In genomic region chr4:124753941-124754581, GRCh38 we compare ENCODE assay signal across 25 cellular contexts. TPM values are rescaled to one million over a fixed set of nuclear protein-coding genes. Genes with fewer than 3 reads are reported as not detected.
DNase-seq lines count a peak whose midpoint lies in the region; ATAC-seq, FAIRE-seq and TF ChIP-seq lines count a peak whose summit lies in the region.
"Had no signal": no experiment of that assay in that cellular context is flagged by ENCODE, and none has a peak within 500 bp of the region (broad histone marks: within the 10 kb centered on the region; RNA-seq: fewer than 3 reads in every experiment).

No MANE protein-coding gene starts in this region.

- no peaks in the 10 kb centered on the region for H3K36me3 Mint-ChIP-seq in effector memory CD8-positive, alpha-beta T cell (ENCODE audit: insufficient read depth)
- no peaks in the 10 kb centered on the region for H3K36me3 Mint-ChIP-seq in CD8-positive, alpha-beta T cell
- H3K36me3 Mint-ChIP-seq: activated naive CD4-positive, alpha-beta T cell treated with anti-CD3 and anti-CD28 coated beads, Interleukin-2, amount 50 U/mL, for 24 hours; CD4-positive, alpha-beta memory T cell; type B pancreatic cell had no signal

- H2AFZ ChIP-seq in osteoblast (ENCODE audit: low read length): peak overlapping the region; percentile 13

- no peaks in the 10 kb centered on the region for H3K79me2 ChIP-seq in osteoblast (ENCODE audit: insufficient read depth, low read length)

- DNase-seq in DMS53 treated with DMSO at 0.1 percent for 48 hours (lab: John Stamatoyannopoulos, UW; ENCODE audit: unreplicated experiment) (peak; percentile 81), NCI-H2081 treated with DMSO at 0.1 percent for 48 hours (lab: John Stamatoyannopoulos, UW) (peak; percentile 59), bronchial epithelial cell (ENCODE audit: low read depth) (peak; percentile 53), osteoblast (ENCODE audit: insufficient read length, low spot score, missing footprints) (no peak), mucosa of gallbladder (ENCODE audit: low spot score) (no peak)
- no peak for DNase-seq in effector memory CD8-positive, alpha-beta T cell
- no peak for DNase-seq in CD8-positive, alpha-beta T cell
- DNase-seq: activated B cell treated with CpG ODN at 0.5 μM for 24 hours; activated CD4-positive, alpha-beta memory T cell treated with anti-CD3 and anti-CD28 coated beads, Interleukin-2, amount 10 ng/mL, durations not matched to agents 7 days and 5 days; activated T-cell treated with anti-CD3 and anti-CD28 coated beads, Interleukin-2, amount 50 U/mL, for 48 hours; CD4-positive, alpha-beta memory T cell; foreskin melanocyte; H7; KBM-7; left colon; NCI-H1105; right cardiac atrium; SJCRH30; stimulated activated naive CD4-positive, alpha-beta T cell treated with Interleukin-2 at 50 U/mL for 16 hours; T-helper 17 cell had no signal

- H3K4me1 Mint-ChIP-seq in effector memory CD8-positive, alpha-beta T cell (ENCODE audit: low read depth in 2 of 2): no peaks in the 10 kb centered on the region
- H3K4me1 Mint-ChIP-seq in CD8-positive, alpha-beta T cell (ENCODE audit: low read depth): no peaks in the 10 kb centered on the region
- H3K4me1 Mint-ChIP-seq: activated B cell treated with CpG ODN at 0.5 μM for 24 hours; activated CD4-positive, alpha-beta memory T cell treated with anti-CD3 and anti-CD28 coated beads, Interleukin-2, amount 10 ng/mL, durations not matched to agents 7 days and 5 days; activated naive CD4-positive, alpha-beta T cell treated with anti-CD3 and anti-CD28 coated beads, Interleukin-2, amount 50 U/mL, for 24 hours; CD4-positive, alpha-beta memory T cell; T-helper 17 cell had no signal

- no peaks in the 10 kb centered on the region for H3K27me3 Mint-ChIP-seq in effector memory CD8-positive, alpha-beta T cell
- peaks cover 3% of the 10 kb centered on the region for H3K27me3 Mint-ChIP-seq in CD8-positive, alpha-beta T cell (ENCODE audit: low read depth)
- H3K27me3 Mint-ChIP-seq: activated B cell treated with CpG ODN at 0.5 μM for 24 hours; activated CD4-positive, alpha-beta memory T cell treated with anti-CD3 and anti-CD28 coated beads, Interleukin-2, amount 10 ng/mL, durations not matched to agents 7 days and 5 days; activated naive CD4-positive, alpha-beta T cell treated with anti-CD3 and anti-CD28 coated beads, Interleukin-2, amount 50 U/mL, for 24 hours; T-helper 17 cell; type B pancreatic cell had no signal

- peak overlapping the region; percentile 7 for H3K27ac ChIP-seq in osteoblast (ENCODE audit: low read depth, low read length)
- no peak overlapping the region for H3K27ac ChIP-seq in CD8-positive, alpha-beta T cell (ENCODE audit: low read depth, low read length)
- H3K27ac ChIP-seq: HL-60, SJCRH30 had no signal

- H3K36me3 ChIP-seq in bronchial epithelial cell (ENCODE audit: control insufficient read depth, insufficient read depth, low read length) (no peaks in the 10 kb centered on the region), osteoblast (ENCODE audit: insufficient read depth, low read length) (no peaks in the 10 kb centered on the region)
- no peaks in the 10 kb centered on the region for H3K36me3 ChIP-seq in CD8-positive, alpha-beta T cell (ENCODE audit: insufficient read depth, low read length)
- H3K36me3 ChIP-seq: SJCRH30 had no signal

- H4K20me1 ChIP-seq in osteoblast (ENCODE audit: insufficient read depth, low read length): no peaks in the 10 kb centered on the region

- peaks cover 0 to 2% of the 10 kb centered on the region in 2 donors for H3K9me3 Mint-ChIP-seq in effector memory CD8-positive, alpha-beta T cell
- H3K9me3 Mint-ChIP-seq in CD8-positive, alpha-beta T cell: no peaks in the 10 kb centered on the region
- H3K9me3 Mint-ChIP-seq: activated B cell treated with CpG ODN at 0.5 μM for 24 hours; activated CD4-positive, alpha-beta memory T cell treated with anti-CD3 and anti-CD28 coated beads, Interleukin-2, amount 10 ng/mL, durations not matched to agents 7 days and 5 days; activated naive CD4-positive, alpha-beta T cell treated with anti-CD3 and anti-CD28 coated beads, Interleukin-2, amount 50 U/mL, for 24 hours; type B pancreatic cell had no signal

- TF ChIP-seq CTCF in bronchial epithelial cell (IDR thresholded peaks at IDR 0.05; ENCODE audit: insufficient read depth, low read length, severe bottlenecking) (no peak), osteoblast (IDR thresholded peaks at IDR 0.05; ENCODE audit: extremely low read depth, low read depth, low read length) (no peak)
- no peak for TF ChIP-seq CTCF in CD8-positive, alpha-beta T cell (IDR thresholded peaks at IDR 0.05)

- POLR2A ChIA-PET in CD8-positive, alpha-beta T cell (lab: Charles Lee): interaction anchor here (0.5 kb wide), 1 partner anchor 939 kb away, joined by 3 read pairs; no protein-coding TSS in a partner anchor

- intact Hi-C loops in CD8-positive, alpha-beta T cell (cut with DNase I, micrococcal nuclease): no loop called here

- H3K4me2 ChIP-seq in osteoblast (ENCODE audit: insufficient read depth, low read length): peak overlapping the region; percentile 15

- peaks cover 6% of the 10 kb centered on the region for H3K4me1 ChIP-seq in osteoblast (ENCODE audit: insufficient read depth, low read length)
- no peaks in the 10 kb centered on the region for H3K4me1 ChIP-seq in CD8-positive, alpha-beta T cell (ENCODE audit: insufficient read depth, low read length)
- H3K4me1 ChIP-seq: SJCRH30 had no signal

- CTCF ChIA-PET in CD8-positive, alpha-beta T cell (lab: Charles Lee): no interaction called here

- H3K4me3 Mint-ChIP-seq in effector memory CD8-positive, alpha-beta T cell: no peak overlapping the region
- no peak overlapping the region for H3K4me3 Mint-ChIP-seq in CD8-positive, alpha-beta T cell
- H3K4me3 Mint-ChIP-seq: activated B cell treated with CpG ODN at 0.5 μM for 24 hours; activated CD4-positive, alpha-beta memory T cell treated with anti-CD3 and anti-CD28 coated beads, Interleukin-2, amount 10 ng/mL, durations not matched to agents 7 days and 5 days; activated naive CD4-positive, alpha-beta T cell treated with anti-CD3 and anti-CD28 coated beads, Interleukin-2, amount 50 U/mL, for 24 hours; CD4-positive, alpha-beta memory T cell; T-helper 17 cell; type B pancreatic cell had no signal

- no peaks in the 10 kb centered on the region for H3K9me3 ChIP-seq in osteoblast (ENCODE audit: low read depth, low read length)
- no peaks in the 10 kb centered on the region for H3K9me3 ChIP-seq in CD8-positive, alpha-beta T cell (ENCODE audit: low read length)
- H3K9me3 ChIP-seq: SJCRH30 had no signal

- peak; percentile 23 for FAIRE-seq in bronchial epithelial cell (lab: Jason Lieb, UNC)
- FAIRE-seq: GM19239 had no signal

- H3K27me3 ChIP-seq in bronchial epithelial cell (ENCODE audit: control insufficient read depth, insufficient read depth, low read length) (no peaks in the 10 kb centered on the region), osteoblast (ENCODE audit: insufficient read depth, low read length) (no peaks in the 10 kb centered on the region)
- no peaks in the 10 kb centered on the region for H3K27me3 ChIP-seq in CD8-positive, alpha-beta T cell (ENCODE audit: insufficient read depth, low read length)
- H3K27me3 ChIP-seq: SJCRH30 had no signal

- H3K27ac Mint-ChIP-seq in effector memory CD8-positive, alpha-beta T cell: no peak overlapping the region
- no peak overlapping the region for H3K27ac Mint-ChIP-seq in CD8-positive, alpha-beta T cell
- H3K27ac Mint-ChIP-seq: activated B cell treated with CpG ODN at 0.5 μM for 24 hours; activated CD4-positive, alpha-beta memory T cell treated with anti-CD3 and anti-CD28 coated beads, Interleukin-2, amount 10 ng/mL, durations not matched to agents 7 days and 5 days; activated naive CD4-positive, alpha-beta T cell treated with anti-CD3 and anti-CD28 coated beads, Interleukin-2, amount 50 U/mL, for 24 hours; CD4-positive, alpha-beta memory T cell; T-helper 17 cell; type B pancreatic cell had no signal

- no peak for ATAC-seq in effector memory CD8-positive, alpha-beta T cell (replicated peaks)
- ATAC-seq in GM19328 (IDR thresholded peaks at IDR 0.05; ENCODE audit: unreplicated experiment): no peak
- no peak for ATAC-seq in CD8-positive, alpha-beta T cell
- ATAC-seq: left colon, right cardiac atrium, T-helper 17 cell had no signal

- H3K4me3 ChIP-seq in bronchial epithelial cell (ENCODE audit: low read depth, low read length) (no peak overlapping the region), osteoblast (ENCODE audit: insufficient read depth, low read length) (no peak overlapping the region)
- H3K4me3 ChIP-seq in CD8-positive, alpha-beta T cell (ENCODE audit: low read depth, low read length): no peak overlapping the region
- H3K4me3 ChIP-seq: SJCRH30 had no signal

RNA-seq across cellular contexts. Expression of gene ANKRD50, which starts 41.5 kb away (rescaled TPM):
- total RNA-seq in bronchial epithelial cell: 32.6 and 36.3 TPM in 2 replicates
- 27.5 and 31.8 TPM in 2 replicates for total RNA-seq in osteoblast
- total RNA-seq in mucosa of gallbladder: 22.9 TPM
- under 1 TPM; 0.11 to 0.22 TPM for total RNA-seq in CD8-positive, alpha-beta T cell

Comparison
In these comparisons a context has a peak if more than half of its experiments do, and no peak if none do; other contexts are left out.
1. DNase-seq: peak in DMS53 treated with DMSO at 0.1 percent for 48 hours (single experiment), NCI-H2081 treated with DMSO at 0.1 percent for 48 hours (single experiment) and bronchial epithelial cell (single experiment); none in osteoblast (single experiment), effector memory CD8-positive, alpha-beta T cell (0 of 3), mucosa of gallbladder (single experiment) and CD8-positive, alpha-beta T cell (0 of 7).
2. RNA of gene ANKRD50, which starts 41.5 kb away (total RNA-seq): 32.6 to 36.3 TPM in bronchial epithelial cell, 27.5 to 31.8 TPM in osteoblast and 22.9 TPM in mucosa of gallbladder (single experiment); 0.11 to 0.22 TPM in CD8-positive, alpha-beta T cell; every median in the first group is over 10 times any median in the second.